9 cellular contexts compared by ENCODE assay signal in genomic region chr2:12720181-12720580, GRCh38. TPM values are rescaled to one million over a fixed set of nuclear protein-coding genes. Genes with fewer than 3 reads are reported as not detected.
A peak's percentile ranks its signal among the peaks of the same experiment; 100 is the strongest.
DNase-seq lines count a peak whose midpoint lies in the region; ATAC-seq and TF ChIP-seq lines count a peak whose summit lies in the region.
"Had no signal": no experiment of that assay in that cellular context is flagged by ENCODE, and none has a peak within 500 bp of the region (broad histone marks: within the 10 kb centered on the region; RNA-seq: fewer than 3 reads in every experiment).

No MANE protein-coding gene starts in this region.

- peaks cover 20 to 32% (median 27%) of the 10 kb centered on the region in 3 experiments for H3K36me3 Mint-ChIP-seq in H9 (ENCODE audit: insufficient read depth in 1 of 3, low read depth in 3 of 3)

- no peak overlapping the region for H2AK5ac ChIP-seq in H9 (ENCODE audit: insufficient read length, low read length)

- H3K4me3 Mint-ChIP-seq in H9 = peak overlapping the region; percentile 91 to 99

- no peak overlapping the region for H4K5ac ChIP-seq in H9 (ENCODE audit: insufficient read length, low read depth, low read length)

- H2AFZ ChIP-seq in H9 (ENCODE audit: low read length) = no peak overlapping the region

- H3K4me1 ChIP-seq in H9 (ENCODE audit: insufficient read depth, low read length) (peaks cover 5% of the 10 kb centered on the region), SJSA1 (replicated peaks) (peaks cover 45% of the 10 kb centered on the region), esophagus squamous epithelium (peaks cover 13 to 81% (median 27%) of the 10 kb centered on the region in 3 donors), rectal smooth muscle tissue (ENCODE audit: control insufficient read depth, insufficient read depth, low read length) (peaks cover 23% of the 10 kb centered on the region)

- H3K79me1 ChIP-seq in H9 (ENCODE audit: insufficient read depth, low read depth, low read length, poor library complexity, severe bottlenecking) = peaks cover 3% of the 10 kb centered on the region

- intact Hi-C loops in esophagus squamous epithelium (cut with DNase I) = loop anchor here (10.0 kb wide), 1 partner anchor 215 kb away; no protein-coding TSS in a partner anchor

- H3K9me3 ChIP-seq in H9 (ENCODE audit: control insufficient read depth, low read depth, low read length) (no peaks in the 10 kb centered on the region), SJSA1 (replicated peaks) (no peaks in the 10 kb centered on the region), esophagus squamous epithelium (no peaks in the 10 kb centered on the region)

- H3K4me3 ChIP-seq in SJSA1 (peak overlapping the region; percentile 79), esophagus squamous epithelium (peak overlapping the region; percentile 53 to 93 (median 80)), rectal smooth muscle tissue (ENCODE audit: low read length) (peak overlapping the region; percentile 92)

- ATAC-seq in GM19455 (IDR thresholded peaks at IDR 0.05; ENCODE audit: unreplicated experiment) (no peak), HG03280 (IDR thresholded peaks at IDR 0.05; ENCODE audit: unreplicated experiment) (no peak)

- no peak overlapping the region for H3K4ac ChIP-seq in H9 (ENCODE audit: low read depth, low read length)

- TF ChIP-seq CTCF in H9 (conservative IDR thresholded peaks at IDR 0.05) (no peak), esophagus squamous epithelium (IDR thresholded peaks at IDR 0.05) (no peak)

- no peak overlapping the region for H3K27ac Mint-ChIP-seq in H9

- H2BK20ac ChIP-seq in H9 (ENCODE audit: low read depth, low read length, poor library complexity, severe bottlenecking) = no peak overlapping the region

- H2BK15ac ChIP-seq in H9 (ENCODE audit: low read depth, low read length) = no peak overlapping the region

- H2BK5ac ChIP-seq in H9 (ENCODE audit: insufficient read length, low read length) = no peak overlapping the region

- no peak overlapping the region for H3K14ac ChIP-seq in H9 (ENCODE audit: insufficient read depth, low read length)

- H3K4me2 ChIP-seq in H9 (ENCODE audit: insufficient read depth, insufficient read length, low read length) = peak overlapping the region; percentile 93

- H3K27me3 ChIP-seq in H9 (ENCODE audit: insufficient read depth, low read length) (no peaks in the 10 kb centered on the region), SJSA1 (replicated peaks) (no peaks in the 10 kb centered on the region), esophagus squamous epithelium (peaks cover 0 to 6% (median 0%) of the 10 kb centered on the region in 4 donors), rectal smooth muscle tissue (ENCODE audit: control insufficient read depth, insufficient read depth, low read length) (no peaks in the 10 kb centered on the region)

- no peak overlapping the region for H3K56ac ChIP-seq in H9 (ENCODE audit: insufficient read length, low read depth, low read length)

- H3K18ac ChIP-seq in H9 (ENCODE audit: insufficient read length, low read depth, low read length) = no peak overlapping the region

- peaks cover 55% of the 10 kb centered on the region; the same call in 1 of the 2 replicates for H3K79me2 ChIP-seq in H9 (ENCODE audit: insufficient read depth, low read length)

- H4K91ac ChIP-seq in H9 (ENCODE audit: insufficient read length, low read depth, low read length) = no peak overlapping the region

- H3K4me1 Mint-ChIP-seq in H9 = peaks cover 49 to 51% of the 10 kb centered on the region in 2 experiments

- H3K27ac ChIP-seq in H9 (ENCODE audit: insufficient read length, low read depth, low read length) (no peak overlapping the region), SJSA1 (peak overlapping the region; percentile 4; the same call in 1 of the 2 replicates), esophagus squamous epithelium (peak overlapping the region in 3 of 4 donors; percentile 87 to 92 (median 89)), rectal smooth muscle tissue (ENCODE audit: low read depth, low read length) (peak overlapping the region; percentile 93)

- H3T11ph ChIP-seq in H9 (ENCODE audit: low read length) = no peak overlapping the region

- H2BK120ac ChIP-seq in H9 (ENCODE audit: low read depth, low read length, poor library complexity, severe bottlenecking) = no peak overlapping the region

- peaks cover 25% of the 10 kb centered on the region for H3K23me2 ChIP-seq in H9 (ENCODE audit: insufficient read length, low read depth, low read length, poor library complexity, severe bottlenecking)

- H2BK12ac ChIP-seq in H9 (ENCODE audit: insufficient read length, low read depth, low read length) = no peak overlapping the region

- H3K36me3 ChIP-seq in SJSA1 (peaks cover 30% of the 10 kb centered on the region), esophagus squamous epithelium (peaks cover 0 to 20% (median 6%) of the 10 kb centered on the region in 3 donors), rectal smooth muscle tissue (ENCODE audit: control insufficient read depth, insufficient read depth, low read length) (no peaks in the 10 kb centered on the region)

- H3K9ac ChIP-seq in H9 (ENCODE audit: extremely low read depth, insufficient read length, low read length) (peak overlapping the region; percentile 1), rectal smooth muscle tissue (ENCODE audit: low read length) (no peak overlapping the region)

- no peak overlapping the region for H4K8ac ChIP-seq in H9 (replicated peaks; ENCODE audit: insufficient read length, low read depth, low read length)

- WGBS in H9 (ENCODE audit: extremely low coverage, insufficient read length, low lambda C conversion rate) = no CpG with 5 or more reads among the region's 1 CpG
- WGBS in esophagus squamous epithelium, 2 donors = 8 to 13% methylated on average over 1 of the region's 1 CpG

- H3K23ac ChIP-seq in H9 (ENCODE audit: insufficient read length, low read depth, low read length) = no peak overlapping the region

- H4K20me1 ChIP-seq in H9 (ENCODE audit: control insufficient read depth, insufficient read depth, insufficient read length) = no peaks in the 10 kb centered on the region

- no peak for DNase-seq in H9
- DNase-seq in SJSA1 (ENCODE audit: low read depth in 1 of 2, low spot score in 2 of 2) = peak in 1 of 2 experiments; percentile 37
- DNase-seq in esophagus squamous epithelium (lab: John Stamatoyannopoulos, UW) = no peak
- no peak for DNase-seq in DMS153 (lab: John Stamatoyannopoulos, UW)
- DNase-seq in NCI-H2029 treated with DMSO at 0.1 percent for 48 hours (lab: John Stamatoyannopoulos, UW) = no peak
- DNase-seq: RPMI8226 had no signal

- no peak for TF ChIP-seq POLR2A in esophagus squamous epithelium (IDR thresholded peaks at IDR 0.05)

- peaks cover 4% of the 10 kb centered on the region for H3K27me3 Mint-ChIP-seq in H9 (ENCODE audit: low read depth)

- peaks cover 0 to 4% of the 10 kb centered on the region in 2 experiments; a peak in 2 of 5 replicates for H3K9me3 Mint-ChIP-seq in H9

RNA-seq across cellular contexts. Expression of gene TRIB2, which starts 3.4 kb away (rescaled TPM):
- total RNA-seq in H9 (2021) = 36.2 and 41.9 TPM in 2 replicates
- 16.4 and 36.9 TPM in 2 replicates for total RNA-seq in SJSA1 (2014; rRNA removed; shearing (Covaris generic))
- total RNA-seq in esophagus squamous epithelium = 10 to 100 TPM in 3 of 4 donors, 1 to 10 TPM in 1; 9.8 to 42.2 (median 32.4) TPM
